ENCODE assay signal across 11 cellular contexts in genomic region chr1:10170362-10170665, GRCh38. TPM values are rescaled to one million over a fixed set of nuclear protein-coding genes. Genes with fewer than 3 reads are reported as not detected.
DNase-seq lines count a peak whose midpoint lies in the region; ATAC-seq and TF ChIP-seq lines count a peak whose summit lies in the region.
"Had no signal": no experiment of that assay in that cellular context is flagged by ENCODE, and none has a peak within 500 bp of the region (broad histone marks: within the 10 kb centered on the region; RNA-seq: fewer than 3 reads in every experiment).

No MANE protein-coding gene starts in this region.

- H3K27me3 ChIP-seq in IMR-90 (ENCODE audit: control insufficient read depth, insufficient read depth, low read length) (no peaks in the 10 kb centered on the region), adipocyte (replicated peaks; ENCODE audit: control insufficient read depth, insufficient read depth, low read length) (no peaks in the 10 kb centered on the region), Peyer's patch (no peaks in the 10 kb centered on the region), sigmoid colon (no peaks in the 10 kb centered on the region)
- H3K27me3 ChIP-seq: heart right ventricle, tibial nerve had no signal

- BruUV-seq in IMR-90 (replicated peaks; lab: Mats Ljungman, UMichigan) = no TSS peak

- H3K23ac ChIP-seq in IMR-90 (ENCODE audit: low read depth, low read length) = no peak overlapping the region

- CTCF ChIA-PET in IMR-90 (lab: Yijun Ruan, JAX) = interaction anchor here (1.1 kb wide), 1 partner anchor 39 kb away, joined by 3 read pairs; no protein-coding TSS in a partner anchor

- no peaks in the 10 kb centered on the region for H3K9me3 ChIP-seq in IMR-90 (ENCODE audit: control insufficient read depth, insufficient read depth, low read length)
- H3K9me3 ChIP-seq in adipocyte (ENCODE audit: control insufficient read depth, low read length) = no peaks in the 10 kb centered on the region
- H3K9me3 ChIP-seq in Peyer's patch = no peaks in the 10 kb centered on the region
- H3K9me3 ChIP-seq in sigmoid colon = no peaks in the 10 kb centered on the region
- H3K9me3 ChIP-seq: heart right ventricle, tibial nerve had no signal

- no peaks in the 10 kb centered on the region for H3K4me1 ChIP-seq in IMR-90 (ENCODE audit: control insufficient read depth, insufficient read depth, low read length)
- no peaks in the 10 kb centered on the region for H3K4me1 ChIP-seq in adipocyte (ENCODE audit: control insufficient read depth, insufficient read depth, low read length)
- H3K4me1 ChIP-seq in Peyer's patch = no peaks in the 10 kb centered on the region
- no peaks in the 10 kb centered on the region for H3K4me1 ChIP-seq in sigmoid colon
- H3K4me1 ChIP-seq: tibial nerve had no signal

- no peak for TF ChIP-seq RAD21 in IMR-90 (IDR thresholded peaks at IDR 0.05; ENCODE audit: low read length)

- H4K91ac ChIP-seq in IMR-90 (ENCODE audit: insufficient read depth, low read depth, low read length) = no peak overlapping the region

- POLR2A ChIA-PET in IMR-90 (lab: Charles Lee; ENCODE audit: unreplicated experiment) = interaction anchor here (0.6 kb wide), 1 partner anchor 15 kb away, joined by 3 read pairs; no protein-coding TSS in a partner anchor

- H2BK120ac ChIP-seq in IMR-90 (ENCODE audit: low read depth, low read length) = no peak overlapping the region

- no peak overlapping the region for H2BK15ac ChIP-seq in IMR-90 (ENCODE audit: low read depth, low read length)

- H4K8ac ChIP-seq in IMR-90 (ENCODE audit: low read depth in 2 of 2, low read length in 2 of 2) = no peak overlapping the region

- no peak overlapping the region for H3K14ac ChIP-seq in IMR-90 (replicated peaks; ENCODE audit: low read depth, low read length)

- no peak for TF ChIP-seq CTCF in AG10803 (conservative IDR thresholded peaks at IDR 0.05; ENCODE audit: low read length)
- no peak for TF ChIP-seq CTCF in IMR-90 (conservative IDR thresholded peaks at IDR 0.05; ENCODE audit: low read depth, low read length)
- TF ChIP-seq CTCF in Peyer's patch (IDR thresholded peaks at IDR 0.05) = no peak
- no peak for TF ChIP-seq CTCF in sigmoid colon (IDR thresholded peaks at IDR 0.05)

- H3K27ac ChIP-seq in IMR-90 (ENCODE audit: insufficient read depth, low read length) = no peak overlapping the region
- no peak overlapping the region for H3K27ac ChIP-seq in Peyer's patch
- no peak overlapping the region for H3K27ac ChIP-seq in sigmoid colon
- H3K27ac ChIP-seq: heart right ventricle, tibial nerve had no signal

- in situ Hi-C loops in IMR-90 (cut with MboI; ENCODE audit: low sequenced_read_pairs) = no loop called here

- no peak overlapping the region for H4K5ac ChIP-seq in IMR-90 (ENCODE audit: low read depth, low read length)

- no peak overlapping the region for H3K4ac ChIP-seq in IMR-90 (ENCODE audit: low read depth, low read length)

- no peak overlapping the region for H3K56ac ChIP-seq in IMR-90 (ENCODE audit: extremely low read depth, insufficient read depth, low read length)

- DNase-seq in AG10803 (ENCODE audit: low read depth) (peak; percentile 26), IMR-90 (peak; percentile 28), adipocyte (ENCODE audit: low read depth) (peak; percentile 27), Peyer's patch (no peak), sigmoid colon (no peak), inferior parietal cortex (ENCODE audit: extremely low spot score) (no peak)
- no peak for DNase-seq in stimulated activated naive CD4-positive, alpha-beta T cell treated with Interleukin-2 at 50 U/mL for 16 hours (lab: John Stamatoyannopoulos, UW)
- DNase-seq: heart right ventricle, NCI-H1436 had no signal

- no peak for TF ChIP-seq EP300 in sigmoid colon (IDR thresholded peaks at IDR 0.05)

- intact Hi-C loops in IMR-90 (cut with micrococcal nuclease) (no loop called here), sigmoid colon (cut with DNase I) (no loop called here)

- H2AFZ ChIP-seq in IMR-90 (replicated peaks; ENCODE audit: low read length, poor library complexity) = no peak overlapping the region

- H3K79me1 ChIP-seq in IMR-90 (ENCODE audit: low read depth in 1 of 2, low read length in 2 of 2) = peaks cover 0 to 10% of the 10 kb centered on the region in 2 experiments; a peak in 2 of 4 replicates

- peaks cover 12% of the 10 kb centered on the region; the same call in 1 of the 2 replicates for H3K9me1 ChIP-seq in IMR-90 (ENCODE audit: insufficient read depth, low read length)

- H3K4me2 ChIP-seq in IMR-90 (ENCODE audit: low read depth, low read length) = no peak overlapping the region

- H2BK5ac ChIP-seq in IMR-90 (ENCODE audit: low read depth, low read length, poor library complexity, severe bottlenecking) = no peak overlapping the region

- H3K9ac ChIP-seq in IMR-90 (ENCODE audit: low read depth, low read length) (no peak overlapping the region), adipocyte (ENCODE audit: low read length) (no peak overlapping the region)

- no peak overlapping the region for H2AK5ac ChIP-seq in IMR-90 (ENCODE audit: low read depth, low read length)

- TF ChIP-seq POLR2A in IMR-90 (IDR thresholded peaks at IDR 0.05; ENCODE audit: low read depth, low read length) (no peak), Peyer's patch (IDR thresholded peaks at IDR 0.05) (no peak), sigmoid colon (IDR thresholded peaks at IDR 0.05) (no peak)

- WGBS in IMR-90 (ENCODE audit: extremely low coverage in 2 of 2, insufficient read length in 1 of 2), 2 experiments = no CpG with 5 or more reads among the region's 2 CpGs
- 43 to 74% methylated on average over 2 of the region's 2 CpGs for WGBS in sigmoid colon, 2 donors

- H2BK20ac ChIP-seq in IMR-90 (ENCODE audit: low read depth, low read length) = no peak overlapping the region

- no peak overlapping the region for H3K18ac ChIP-seq in IMR-90 (ENCODE audit: low read depth, low read length)

- H2AK9ac ChIP-seq in IMR-90 (replicated peaks; ENCODE audit: low read depth, low read length, poor library complexity) = no peak overlapping the region

- H4K20me1 ChIP-seq in IMR-90 (ENCODE audit: insufficient read depth, low read length) = no peaks in the 10 kb centered on the region; the same call in 1 of the 2 replicates

- no peak overlapping the region for H3K4me3 ChIP-seq in AG10803 (ENCODE audit: low read length)
- H3K4me3 ChIP-seq in IMR-90 (ENCODE audit: insufficient read depth, low read depth, low read length) = no peak overlapping the region
- no peak overlapping the region for H3K4me3 ChIP-seq in adipocyte (ENCODE audit: low read length)
- H3K4me3 ChIP-seq in Peyer's patch = no peak overlapping the region
- no peak overlapping the region for H3K4me3 ChIP-seq in sigmoid colon
- H3K4me3 ChIP-seq: heart right ventricle, tibial nerve had no signal

- H3K36me3 ChIP-seq in IMR-90 (ENCODE audit: control insufficient read depth, insufficient read depth, low read length) (peaks cover 42% of the 10 kb centered on the region), adipocyte (ENCODE audit: control insufficient read depth, insufficient read depth, low read length, severe bottlenecking) (peaks cover 71% of the 10 kb centered on the region), Peyer's patch (peaks cover 0 to 91% (median 0%) of the 10 kb centered on the region in 3 donors), sigmoid colon (peaks cover 10 to 90% (median 50%) of the 10 kb centered on the region in 4 donors)

- dilution Hi-C loops in IMR-90 (cut with HindIII; ENCODE audit: low sequenced_read_pairs, unreplicated experiment) = no loop called here

- ATAC-seq in GM18520 (IDR thresholded peaks at IDR 0.05; ENCODE audit: unreplicated experiment) (peak; percentile 53), IMR-90 (ENCODE audit: low read depth) (peak; percentile 49)
- ATAC-seq: heart right ventricle had no signal

TF ChIP-seq in IMR-90, 13 proteins besides CTCF, POLR2A, EP300 and RAD21:
- TF ChIP-seq CHD1 (IDR thresholded peaks at IDR 0.05; ENCODE audit: low read depth, low read length) (no peak), CEBPB (IDR thresholded peaks at IDR 0.05; ENCODE audit: low read depth, low read length) (no peak), RCOR1 (IDR thresholded peaks at IDR 0.05; ENCODE audit: insufficient replicate concordance, low read length) (no peak), MAZ (IDR thresholded peaks at IDR 0.05; ENCODE audit: borderline replicate concordance, low read depth, low read length) (no peak), RFX5 (IDR thresholded peaks at IDR 0.05; ENCODE audit: low read depth, low read length) (no peak), MAFK (IDR thresholded peaks at IDR 0.05; ENCODE audit: low read depth, low read length) (no peak), BHLHE40 (IDR thresholded peaks at IDR 0.05; ENCODE audit: low read depth, low read length) (no peak), MXI1 (IDR thresholded peaks at IDR 0.05; ENCODE audit: borderline replicate concordance, low read depth, low read length) (no peak), NFE2L2 (IDR thresholded peaks at IDR 0.05; ENCODE audit: low read depth, low read length) (no peak), ELK1 (IDR thresholded peaks at IDR 0.05; ENCODE audit: borderline replicate concordance, low read depth, low read length) (no peak), USF2 (IDR thresholded peaks at IDR 0.05; ENCODE audit: low read depth, low read length) (no peak), SMC3 (IDR thresholded peaks at IDR 0.05; ENCODE audit: low read depth, low read length) (no peak), FOS (IDR thresholded peaks at IDR 0.05; ENCODE audit: low read depth, low read length) (no peak)

RNA-seq across cellular contexts. Expression of gene KIF1B, which starts 40.1 kb away (rescaled TPM):
- 21.1 and 32.5 TPM in 2 replicates for total RNA-seq in IMR-90 (2012; rRNA removed)
- 12.3 and 13.0 TPM in 2 replicates for polyA plus RNA-seq in IMR-90 (2012; rRNA removed)
- polyA plus RNA-seq in IMR-90 (2012; cell fraction: cytosol; rRNA removed) = 3.3 and 8.1 TPM in 2 replicates
- 4.9 and 16.7 TPM in 2 replicates for polyA plus RNA-seq in IMR-90 (2012; cell fraction: nucleus; rRNA removed; ENCODE audit: low replicate concordance)
- 10 to 100 TPM; 55.2 to 88.1 (median 67.0) TPM for total RNA-seq in Peyer's patch
- 10 to 100 TPM; 46.4 to 78.4 (median 52.8) TPM for total RNA-seq in sigmoid colon
- 10 to 100 TPM in 1 of 3 donors, 1 to 10 TPM in 2; 4.8 to 14.5 (median 5.1) TPM for polyA plus RNA-seq in sigmoid colon

Comparison
In these comparisons a context has a peak if more than half of its experiments do, and no peak if none do; other contexts are left out.
1. DNase-seq: peak in AG10803 (single experiment), IMR-90 (single experiment) and adipocyte (single experiment); none in Peyer's patch (0 of 3), stimulated activated naive CD4-positive, alpha-beta T cell treated with Interleukin-2 at 50 U/mL for 16 hours (single experiment), sigmoid colon (single experiment) and inferior parietal cortex (single experiment).